1 cellular context compared by ENCODE assay signal in the genomic region with DNA sequence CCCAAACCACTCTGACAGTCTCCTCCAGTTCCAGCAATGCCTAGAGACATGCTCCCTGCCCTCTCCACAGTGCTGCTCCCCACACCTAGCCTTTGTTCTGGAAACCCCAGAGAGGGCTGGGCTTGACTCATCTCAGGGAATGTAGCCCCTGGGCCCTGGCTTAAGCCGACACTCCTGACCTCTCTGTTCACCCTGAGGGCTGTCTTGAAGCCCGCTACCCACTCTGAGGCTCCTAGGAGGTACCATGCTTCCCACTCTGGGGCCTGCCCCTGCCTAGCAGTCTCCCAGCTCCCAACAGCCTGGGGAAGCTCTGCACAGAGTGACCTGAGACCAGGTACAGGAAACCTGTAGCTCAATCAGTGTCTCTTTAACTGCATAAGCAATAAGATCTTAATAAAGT.
TF ChIP-seq lines count a peak whose summit lies in the region.

No MANE protein-coding gene starts in this region.

TF ChIP-seq in GM12878, 131 proteins besides CTCF, POLR2A, EP300 and RAD21:
- no peak for TF ChIP-seq RB1 (IDR thresholded peaks at IDR 0.05; ENCODE audit: borderline replicate concordance)
- no peak for TF ChIP-seq TCF7 (IDR thresholded peaks at IDR 0.05; ENCODE audit: borderline replicate concordance)
